Comparison of ENCODE assay signal across 20 cellular contexts in the genomic region with DNA sequence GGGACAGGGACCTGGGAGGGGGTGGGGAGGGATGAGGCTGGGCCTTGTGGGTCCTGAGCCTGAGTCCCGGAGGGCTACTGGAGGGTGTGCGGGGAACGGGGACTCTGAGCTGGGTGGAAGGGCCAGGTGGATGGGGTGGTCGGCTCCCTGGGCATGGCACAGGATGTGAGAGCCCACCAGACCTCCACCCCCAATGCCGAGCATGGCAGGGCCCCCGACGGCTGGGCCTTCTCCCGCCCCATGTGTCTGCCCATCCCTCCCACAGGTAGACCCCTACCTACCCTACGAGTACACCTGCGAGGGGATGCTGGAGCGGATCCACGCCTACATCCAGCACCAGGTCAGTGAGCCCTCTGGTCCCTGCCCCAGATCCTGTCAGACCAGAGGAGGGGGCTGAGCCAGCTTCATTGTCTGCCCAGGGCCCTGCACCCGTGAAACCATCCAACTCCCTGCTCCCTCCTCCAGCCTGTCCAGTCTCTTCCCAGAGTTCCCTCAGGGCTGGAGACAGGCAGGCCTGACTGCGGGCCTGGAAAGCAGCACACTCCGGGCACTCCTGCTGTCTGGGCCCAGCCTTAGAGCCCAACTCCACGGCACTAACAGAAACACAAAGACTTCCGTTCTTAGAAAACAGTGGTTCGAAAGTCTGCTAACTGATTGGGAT.
"Had no signal": no experiment of that assay in that cellular context is flagged by ENCODE, and none has a peak within 500 bp of the region (broad histone marks: within the 10 kb centered on the region; RNA-seq: fewer than 3 reads in every experiment).

No MANE protein-coding gene starts in this region.

- H3K9me3 Mint-ChIP-seq: activated naive CD4-positive, alpha-beta T cell treated with anti-CD3 and anti-CD28 coated beads, Interleukin-2, amount 50 U/mL, for 72 hours; nephron; T-helper 1 cell treated with Interleukin-12 subunit alpha and Interleukin-12 subunit beta and Interleukin-4 antibody, amounts not matched to agents 30 μg/mL and 1 μg/mL, for 36 hours had no signal

- H3K27ac ChIP-seq: left ventricle myocardium inferior, right atrium auricular region, testis had no signal

- H3K4me1 Mint-ChIP-seq: activated CD8-positive, alpha-beta memory T cell treated with anti-CD3 and anti-CD28 coated beads, Interleukin-2, amount 10 ng/mL, durations not matched to agents 7 days and 5 days; nephron had no signal

- H3K27ac Mint-ChIP-seq: activated CD8-positive, alpha-beta memory T cell treated with anti-CD3 and anti-CD28 coated beads, Interleukin-2, amount 10 ng/mL, durations not matched to agents 7 days and 5 days; activated CD8-positive, alpha-beta T cell treated with anti-CD3 and anti-CD28 coated beads, Interleukin-2, amount 10 ng/mL, durations not matched to agents 7 days and 5 days; nephron; T-helper 1 cell treated with Interleukin-12 subunit alpha and Interleukin-12 subunit beta and Interleukin-4 antibody, amounts not matched to agents 30 μg/mL and 1 μg/mL, for 36 hours had no signal

- H3K4me3 Mint-ChIP-seq: activated CD8-positive, alpha-beta memory T cell treated with anti-CD3 and anti-CD28 coated beads, Interleukin-2, amount 10 ng/mL, durations not matched to agents 7 days and 5 days; activated CD8-positive, alpha-beta T cell treated with anti-CD3 and anti-CD28 coated beads, Interleukin-2, amount 10 ng/mL, durations not matched to agents 7 days and 5 days; nephron; T-helper 1 cell treated with Interleukin-12 subunit alpha and Interleukin-12 subunit beta and Interleukin-4 antibody, amounts not matched to agents 30 μg/mL and 1 μg/mL, for 36 hours had no signal

- H3K9me3 ChIP-seq: left ventricle myocardium inferior, mucosa of descending colon, right atrium auricular region, testis had no signal

- H3K27me3 ChIP-seq: right atrium auricular region, testis had no signal

- H3K27me3 Mint-ChIP-seq: activated CD8-positive, alpha-beta memory T cell treated with anti-CD3 and anti-CD28 coated beads, Interleukin-2, amount 10 ng/mL, durations not matched to agents 7 days and 5 days had no signal

- DNase-seq: activated CD4-positive, alpha-beta T cell treated with anti-CD3 and anti-CD28 coated beads, Interleukin-2, amount 50 U/mL, for 1 hour; activated CD8-positive, alpha-beta memory T cell treated with anti-CD3 and anti-CD28 coated beads, Interleukin-2, amount 10 ng/mL, durations not matched to agents 7 days and 5 days; activated CD8-positive, alpha-beta T cell treated with anti-CD3 and anti-CD28 coated beads, Interleukin-2, amount 10 ng/mL, durations not matched to agents 7 days and 5 days; activated naive CD4-positive, alpha-beta T cell; activated T-cell treated with anti-CD3 and anti-CD28 coated beads, Interleukin-2, amount 50 U/mL, for 48 hours; anterior cingulate cortex; effector memory CD4-positive, alpha-beta T cell; left ventricle myocardium inferior; mucosa of descending colon; nucleus accumbens; stimulated activated CD4-positive, alpha-beta T cell treated with anti-CD3 and anti-CD28 coated beads, Interleukin-15, amount 100 ng/mL, for 24 hours; stimulated activated CD4-positive, alpha-beta T cell treated with anti-CD3 and anti-CD28 coated beads, Interleukin-2, amount 100 ng/mL, for 24 hours; stimulated activated naive CD4-positive, alpha-beta T cell; T1000; testis; trophoblast cell had no signal

- H3K4me1 ChIP-seq: left ventricle myocardium inferior, right atrium auricular region, testis had no signal

- H3K36me3 Mint-ChIP-seq: activated CD8-positive, alpha-beta memory T cell treated with anti-CD3 and anti-CD28 coated beads, Interleukin-2, amount 10 ng/mL, durations not matched to agents 7 days and 5 days; activated naive CD4-positive, alpha-beta T cell treated with anti-CD3 and anti-CD28 coated beads, Interleukin-2, amount 50 U/mL, for 72 hours had no signal

- H3K4me3 ChIP-seq: left ventricle myocardium inferior, mucosa of descending colon, right atrium auricular region, testis had no signal

- H3K36me3 ChIP-seq: left ventricle myocardium inferior, right atrium auricular region had no signal
